Comparison of ENCODE assay signal across 28 cellular contexts in genomic region chr7:36809510-36809909, GRCh38.
"Had no signal": no experiment of that assay in that cellular context is flagged by ENCODE, and none has a peak within 500 bp of the region (broad histone marks: within the 10 kb centered on the region; RNA-seq: fewer than 3 reads in every experiment).

No MANE protein-coding gene starts in this region.

- H3K27me3 ChIP-seq: neural progenitor cell, ovary, right lobe of liver, sigmoid colon, stomach, thyroid gland, tibial nerve, upper lobe of left lung, vagina had no signal

- H2AFZ ChIP-seq: neural progenitor cell, parathyroid adenoma had no signal

- H3K9ac ChIP-seq: neural progenitor cell, parathyroid adenoma had no signal

- ATAC-seq: psoas muscle; right cardiac atrium; right lobe of liver; stimulated activated effector memory CD8-positive, alpha-beta T cell treated with anti-CD3 and anti-CD28 coated beads, Interleukin-12 subunit alpha, Interleukin-12 subunit beta, amount 100 ng/mL, for 72 hours; stimulated activated naive B cell treated with anti-CD40 and anti-IgM and Interleukin-4, amounts not matched to agents 10 μg/mL and 1 μg/mL and 100 μg/mL, for 72 hours had no signal

- H3K27ac ChIP-seq: neural progenitor cell, ovary, parathyroid adenoma, psoas muscle, right lobe of liver, sigmoid colon, stomach, thoracic aorta, thyroid gland, tibial nerve, upper lobe of left lung, vagina had no signal

- H3K27me3 Mint-ChIP-seq: naive B cell; progenitor cell of endocrine pancreas; stimulated activated naive B cell treated with anti-CD40 and anti-IgM and Interleukin-4, amounts not matched to agents 10 μg/mL and 1 μg/mL and 100 μg/mL, for 72 hours; stimulated activated naive CD8-positive, alpha-beta T cell treated with anti-CD3 and anti-CD28 coated beads, Interleukin-15, Interleukin-2, amounts not matched to agents 100 ng/mL and 50 ng/mL, for 24 hours had no signal

- H3K9me3 ChIP-seq: ovary, psoas muscle, right lobe of liver, sigmoid colon, stomach, thoracic aorta, thyroid gland, tibial nerve, upper lobe of left lung, vagina had no signal

- H3K9me3 Mint-ChIP-seq: naive B cell; nephron; neural progenitor cell; stimulated activated naive B cell treated with anti-CD40 and anti-IgM and Interleukin-4, amounts not matched to agents 10 μg/mL and 1 μg/mL and 100 μg/mL, for 72 hours; stimulated activated naive CD8-positive, alpha-beta T cell treated with anti-CD3 and anti-CD28 coated beads, Interleukin-15, Interleukin-2, amounts not matched to agents 100 ng/mL and 50 ng/mL, for 24 hours had no signal

- H3K36me3 Mint-ChIP-seq: naive B cell; neural progenitor cell; stimulated activated effector memory CD8-positive, alpha-beta T cell treated with anti-CD3 and anti-CD28 coated beads, Interleukin-12 subunit alpha, Interleukin-12 subunit beta, amount 100 ng/mL, for 72 hours; stimulated activated naive B cell treated with anti-CD40 and anti-IgM and Interleukin-4, amounts not matched to agents 10 μg/mL and 1 μg/mL and 100 μg/mL, for 72 hours had no signal

- H3K4me2 ChIP-seq: neural progenitor cell had no signal

- H3K4me3 ChIP-seq: neural progenitor cell, ovary, psoas muscle, right lobe of liver, sigmoid colon, stomach, thoracic aorta, thyroid gland, tibial nerve, upper lobe of left lung, vagina had no signal

- H3K4me1 Mint-ChIP-seq: naive B cell; stimulated activated naive B cell treated with anti-CD40 and anti-IgM and Interleukin-4, amounts not matched to agents 10 μg/mL and 1 μg/mL and 100 μg/mL, for 72 hours had no signal

- H3K4me1 ChIP-seq: neural progenitor cell, parathyroid adenoma, psoas muscle, right lobe of liver, sigmoid colon, stomach, thyroid gland, tibial nerve, upper lobe of left lung, vagina had no signal

- DNase-seq: naive B cell; occipital lobe; ovary; posterior cingulate gyrus; psoas muscle; right cardiac atrium; right lobe of liver; sigmoid colon; small intestine; stimulated activated CD4-positive, alpha-beta T cell treated with anti-CD3 and anti-CD28 coated beads, Interleukin-15, amount 100 ng/mL, for 24 hours; stimulated activated CD4-positive, alpha-beta T cell treated with anti-CD3 and anti-CD28 coated beads, Interleukin-2, amount 100 ng/mL, for 24 hours; stimulated activated CD4-positive, alpha-beta T cell treated with anti-CD3 and anti-CD28 coated beads, Interleukin-2, amount 100 ng/mL, for 48 hours; stimulated activated CD4-positive, alpha-beta T cell treated with anti-CD3 and anti-CD28 coated beads, Interleukin-4, amount 100 ng/mL, for 24 hours; stimulated activated naive B cell treated with anti-CD40 and anti-IgM and Interleukin-4, amounts not matched to agents 10 μg/mL and 1 μg/mL and 100 μg/mL, for 72 hours; stimulated activated naive CD4-positive, alpha-beta T cell treated with Interleukin-2 at 50 U/mL for 16 hours; stomach; thyroid gland; trophoblast cell; upper lobe of left lung had no signal

- H3K36me3 ChIP-seq: neural progenitor cell, ovary, right lobe of liver, sigmoid colon, stomach, thoracic aorta, thyroid gland, tibial nerve, upper lobe of left lung, vagina had no signal

- H3K4me3 Mint-ChIP-seq: naive B cell; nephron; neural progenitor cell; stimulated activated effector memory CD8-positive, alpha-beta T cell treated with anti-CD3 and anti-CD28 coated beads, Interleukin-12 subunit alpha, Interleukin-12 subunit beta, amount 100 ng/mL, for 72 hours; stimulated activated naive B cell treated with anti-CD40 and anti-IgM and Interleukin-4, amounts not matched to agents 10 μg/mL and 1 μg/mL and 100 μg/mL, for 72 hours; stimulated activated naive CD8-positive, alpha-beta T cell treated with anti-CD3 and anti-CD28 coated beads, Interleukin-15, Interleukin-2, amounts not matched to agents 100 ng/mL and 50 ng/mL, for 24 hours had no signal

- H3K79me2 ChIP-seq: parathyroid adenoma had no signal

- H3K27ac Mint-ChIP-seq: nephron; neural progenitor cell; progenitor cell of endocrine pancreas; stimulated activated effector memory CD8-positive, alpha-beta T cell treated with anti-CD3 and anti-CD28 coated beads, Interleukin-12 subunit alpha, Interleukin-12 subunit beta, amount 100 ng/mL, for 72 hours; stimulated activated naive B cell treated with anti-CD40 and anti-IgM and Interleukin-4, amounts not matched to agents 10 μg/mL and 1 μg/mL and 100 μg/mL, for 72 hours; stimulated activated naive CD8-positive, alpha-beta T cell treated with anti-CD3 and anti-CD28 coated beads, Interleukin-15, Interleukin-2, amounts not matched to agents 100 ng/mL and 50 ng/mL, for 24 hours had no signal
